15 cellular contexts compared by ENCODE assay signal in the genomic region with DNA sequence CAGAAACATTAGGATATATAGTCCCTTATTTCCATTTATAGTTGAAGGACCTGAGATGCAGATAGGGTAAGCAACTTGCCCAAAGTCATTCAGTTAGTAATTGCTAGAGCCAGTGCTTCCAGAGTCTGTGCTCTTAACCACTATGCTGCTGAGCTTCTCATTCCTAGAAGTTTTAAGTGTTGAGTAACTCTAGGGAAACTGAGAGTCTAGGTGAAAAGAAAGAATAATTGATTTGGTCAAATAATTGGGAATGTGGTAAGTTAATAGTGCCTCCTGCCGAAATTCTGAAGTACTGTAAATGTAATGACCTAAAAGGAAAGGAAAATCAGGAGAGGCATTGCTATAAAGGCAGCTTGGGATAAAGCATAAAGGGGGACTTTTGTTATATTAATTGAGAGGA. TPM values are rescaled to one million over a fixed set of nuclear protein-coding genes. Genes with fewer than 3 reads are reported as not detected.
DNase-seq lines count a peak whose midpoint lies in the region; ATAC-seq and TF ChIP-seq lines count a peak whose summit lies in the region.
"Had no signal": no experiment of that assay in that cellular context is flagged by ENCODE, and none has a peak within 500 bp of the region (broad histone marks: within the 10 kb centered on the region; RNA-seq: fewer than 3 reads in every experiment).

No MANE protein-coding gene starts in this region.

- peak; percentile 46; the same call in 1 of the 2 replicates for ATAC-seq in HCT116
- ATAC-seq: pancreas had no signal

- POLR2A ChIA-PET in BJ (lab: Charles Lee) (no interaction called here), HCT116 (lab: Charles Lee) (no interaction called here)
- POLR2A ChIA-PET in activated CD4-positive, alpha-beta memory T cell treated with anti-CD3 and anti-CD28 coated beads for 36 hours (lab: Charles Lee): interaction anchor here (1.2 to 2.5 kb wide), 2 partner anchors 14 to 50 kb away, joined by 4 to 8 read pairs; a partner anchor contains a TSS

- peaks cover 40% of the 10 kb centered on the region for H3K4me1 Mint-ChIP-seq in activated CD4-positive, alpha-beta memory T cell treated with anti-CD3 and anti-CD28 coated beads for 36 hours (ENCODE audit: low read depth)

- TF ChIP-seq CTCF in BJ (IDR thresholded peaks at IDR 0.05; ENCODE audit: insufficient read depth, low read depth, low read length) (peak; percentile 16; the same call in 1 of the 2 replicates), HCT116 (IDR thresholded peaks at IDR 0.05 in 2 of 3, conservative IDR thresholded peaks at IDR 0.05 in 1 of 3; ENCODE audit: borderline replicate concordance in 1 of 3, insufficient read depth in 1 of 3, low read depth in 2 of 3, low read length in 2 of 3) (peak; percentile 16 to 56 (median 27); a peak in 4 of 6 replicates), astrocyte of the cerebellum (IDR thresholded peaks at IDR 0.05; ENCODE audit: low read depth, low read length, missing control alignments) (no peak)

- H3K4me3 ChIP-seq in BJ (ENCODE audit: low read depth, low read length): no peak overlapping the region
- no peak overlapping the region for H3K4me3 ChIP-seq in HCT116 (replicated peaks in 1 of 2; ENCODE audit: low read depth in 1 of 2, low read length in 2 of 2)
- no peak overlapping the region for H3K4me3 ChIP-seq in astrocyte of the cerebellum (ENCODE audit: low read depth, low read length)
- H3K4me3 ChIP-seq: left ventricle myocardium inferior, pancreas had no signal

- no peak overlapping the region for H2AFZ ChIP-seq in HCT116 (ENCODE audit: low read depth, low read length, poor library complexity, severe bottlenecking)

- H3K4me2 ChIP-seq in HCT116 (ENCODE audit: low read length): no peak overlapping the region

- CTCF ChIA-PET in BJ (lab: Yijun Ruan, JAX) (interaction anchor here (0.9 to 1.4 kb wide), 3 partner anchors 9 to 156 kb away, joined by 3 to 4 read pairs (median 3); no protein-coding TSS in a partner anchor), HCT116 (lab: Charles Lee) (interaction anchor here (1.5 to 2.2 kb wide), 2 partner anchors 203 to 229 kb away, joined by 4 to 9 read pairs; no protein-coding TSS in a partner anchor)
- CTCF ChIA-PET in activated CD4-positive, alpha-beta memory T cell treated with anti-CD3 and anti-CD28 coated beads for 36 hours (lab: Charles Lee): no interaction called here

- H3K9me2 ChIP-seq in HCT116 (ENCODE audit: insufficient read depth): no peaks in the 10 kb centered on the region

- H3K9me3 ChIP-seq in HCT116 (ENCODE audit: control insufficient read depth in 1 of 2, insufficient read depth in 1 of 2, low read depth in 1 of 2, low read length in 2 of 2): no peaks in the 10 kb centered on the region
- H3K9me3 ChIP-seq: left ventricle myocardium inferior, pancreas had no signal

- H3K36me3 ChIP-seq in BJ (ENCODE audit: control insufficient read depth, insufficient read depth, low read length): peaks cover 2% of the 10 kb centered on the region
- H3K36me3 ChIP-seq in HCT116 (ENCODE audit: control insufficient read depth in 1 of 2, insufficient read depth in 2 of 2, low read length in 2 of 2): peaks cover 0 to 6% of the 10 kb centered on the region in 2 experiments; a peak in 1 of 4 replicates

- H3K9me3 Mint-ChIP-seq in activated CD4-positive, alpha-beta memory T cell treated with anti-CD3 and anti-CD28 coated beads for 36 hours: no peaks in the 10 kb centered on the region

- in situ Hi-C loops in astrocyte of the cerebellum (cut with HindIII; ENCODE audit: low sequenced_read_pairs): no loop called here

- no peak for TF ChIP-seq POLR2A in HCT116 (IDR thresholded peaks at IDR 0.05; ENCODE audit: borderline replicate concordance, extremely low read depth, insufficient read depth, insufficient read length)

- H3K27ac Mint-ChIP-seq in activated CD4-positive, alpha-beta memory T cell treated with anti-CD3 and anti-CD28 coated beads for 36 hours: no peak overlapping the region

- peaks cover 31% of the 10 kb centered on the region for H3K36me3 Mint-ChIP-seq in activated CD4-positive, alpha-beta memory T cell treated with anti-CD3 and anti-CD28 coated beads for 36 hours

- H3K27me3 ChIP-seq in BJ (ENCODE audit: control insufficient read depth, insufficient read depth, low read length) (no peaks in the 10 kb centered on the region), HCT116 (ENCODE audit: insufficient read depth, low read length) (no peaks in the 10 kb centered on the region)
- H3K27me3 ChIP-seq: pancreas had no signal

- H3K9ac ChIP-seq in HCT116 (ENCODE audit: low read length): no peak overlapping the region

- DNase-seq in BJ (ENCODE audit: low read depth) (no peak), HCT116 (ENCODE audit: low read depth, low spot score) (no peak), astrocyte of the cerebellum (ENCODE audit: low read depth) (peak; percentile 0), kidney glomerular epithelial cell (lab: John Stamatoyannopoulos, UW) (peak; percentile 41), NCI-H748 treated with DMSO at 0.1 percent for 48 hours (lab: John Stamatoyannopoulos, UW) (no peak), NAMALWA (ENCODE audit: low spot score) (no peak)
- DNase-seq in stimulated activated CD4-positive, alpha-beta T cell treated with anti-CD3 and anti-CD28 coated beads, Interleukin-12 subunit alpha, Interleukin-12 subunit beta, amount 100 ng/mL, for 4 hours: no peak
- DNase-seq in activated CD4-positive, alpha-beta memory T cell treated with anti-CD3 and anti-CD28 coated beads for 36 hours: no peak
- DNase-seq: activated T-cell treated with anti-CD3 and anti-CD28 coated beads, Interleukin-2, amount 50 U/mL, for 1 hour; central memory CD4-positive, alpha-beta T cell; left ventricle myocardium inferior; NCI-H446 treated with DMSO at 0.1 percent for 48 hours; pancreas; Right ventricle myocardium superior; stimulated activated naive CD4-positive, alpha-beta T cell had no signal

- H3K27me3 Mint-ChIP-seq in activated CD4-positive, alpha-beta memory T cell treated with anti-CD3 and anti-CD28 coated beads for 36 hours: no peaks in the 10 kb centered on the region

- no peak overlapping the region for H3K4me3 Mint-ChIP-seq in activated CD4-positive, alpha-beta memory T cell treated with anti-CD3 and anti-CD28 coated beads for 36 hours

- H4K20me1 ChIP-seq in HCT116 (ENCODE audit: insufficient read depth): no peaks in the 10 kb centered on the region

- H3K79me2 ChIP-seq in HCT116 (ENCODE audit: insufficient read depth, low read length): no peaks in the 10 kb centered on the region

- RAD21 ChIA-PET in HCT116 (lab: Charles Lee; ENCODE audit: low non-redundant PET in 1 of 2, low total read pairs in 2 of 2, uncharacterized antibody in 2 of 2, unreplicated experiment in 2 of 2): no interaction called here

- TF ChIP-seq RAD21 in HCT116 (IDR thresholded peaks at IDR 0.05; ENCODE audit: low read depth): peak; percentile 33; the same call in 1 of the 2 replicates

- no peak overlapping the region for H3K27ac ChIP-seq in HCT116 (ENCODE audit: low read depth, low read length)
- H3K27ac ChIP-seq: left ventricle myocardium inferior, pancreas had no signal

- H3K4me1 ChIP-seq in HCT116 (ENCODE audit: control insufficient read depth in 1 of 2, insufficient read depth in 2 of 2, low read length in 2 of 2): 0 out of 4 replicates have a peak, but pooled peaks cover 0 to 2% of the 10 kb centered on the region in 2 experiments
- H3K4me1 ChIP-seq: left ventricle myocardium inferior, pancreas had no signal

- intact Hi-C loops in HCT116 (cut with micrococcal nuclease): loop anchor here (5.0 kb wide), 1 partner anchor 199 kb away; no protein-coding TSS in a partner anchor
- intact Hi-C loops in activated CD4-positive, alpha-beta memory T cell treated with anti-CD3 and anti-CD28 coated beads for 36 hours (cut with micrococcal nuclease): loop anchor here (10.0 kb wide), 1 partner anchor 1173 kb away; a partner anchor contains a TSS

- BruUV-seq in HCT116 (replicated peaks; lab: Mats Ljungman, UMichigan): no TSS peak

TF ChIP-seq in HCT116, 20 proteins besides CTCF, POLR2A, EP300 and RAD21 (continues in another document):
- no peak for TF ChIP-seq CEBPB (IDR thresholded peaks at IDR 0.05; ENCODE audit: low read depth)
- TF ChIP-seq EZH2 (IDR thresholded peaks at IDR 0.05): no peak
- no peak for TF ChIP-seq SIN3A (IDR thresholded peaks at IDR 0.05; ENCODE audit: low read depth)
- no peak for TF ChIP-seq FOSL1 (IDR thresholded peaks at IDR 0.05; ENCODE audit: low read depth)

RNA-seq across cellular contexts. Expression of a gene that starts 14.1 kb away (rescaled TPM):
- polyA plus RNA-seq in BJ (2011; rRNA removed): 11.1 and 14.2 TPM in 2 replicates
- polyA minus RNA-seq in BJ (2011; rRNA and poly(A)+ RNA removed): 8.6 and 11.4 TPM in 2 replicates
- 17.3 TPM for total RNA-seq in HCT116 (2021; ENCODE audit: unreplicated experiment)
- 7.8 and 8.1 TPM in 2 replicates for polyA plus RNA-seq in HCT116 (2012)
- 10 to 100 TPM; 31.2 to 31.4 TPM for total RNA-seq in activated CD4-positive, alpha-beta memory T cell treated with anti-CD3 and anti-CD28 coated beads for 36 hours

RNA-seq across cellular contexts. Expression of a gene that starts 49.9 kb away (rescaled TPM):
- 17.6 and 31.7 TPM in 2 replicates for polyA plus RNA-seq in BJ (2011; rRNA removed)
- polyA minus RNA-seq in BJ (2011; rRNA and poly(A)+ RNA removed): 19.0 and 19.1 TPM in 2 replicates
- total RNA-seq in HCT116 (2021; ENCODE audit: unreplicated experiment): 21.3 TPM
- polyA plus RNA-seq in HCT116 (2012): 7.2 and 10.6 TPM in 2 replicates
- total RNA-seq in activated CD4-positive, alpha-beta memory T cell treated with anti-CD3 and anti-CD28 coated beads for 36 hours: 100 to 1,000 TPM; 112 to 114 TPM

RNA-seq across cellular contexts. Expression of a gene that starts 50.1 kb away (rescaled TPM):
- polyA plus RNA-seq in BJ (2011; rRNA removed): 76.7 and 119 TPM in 2 replicates
- polyA minus RNA-seq in BJ (2011; rRNA and poly(A)+ RNA removed): 12.2 and 19.4 TPM in 2 replicates
- total RNA-seq in HCT116 (2021; ENCODE audit: unreplicated experiment): 43.5 TPM
- polyA plus RNA-seq in HCT116 (2012): 18.3 and 25.6 TPM in 2 replicates
- 10 to 100 TPM; 43.6 to 45.2 TPM for total RNA-seq in activated CD4-positive, alpha-beta memory T cell treated with anti-CD3 and anti-CD28 coated beads for 36 hours

Comparison
In these comparisons a context has a peak if more than half of its experiments do, and no peak if none do; other contexts are left out.
1. DNase-seq: peak in astrocyte of the cerebellum (single experiment) and kidney glomerular epithelial cell (single experiment); none in BJ (single experiment), HCT116 (single experiment), NCI-H748 treated with DMSO at 0.1 percent for 48 hours (single experiment), stimulated activated CD4-positive, alpha-beta T cell treated with anti-CD3 and anti-CD28 coated beads, Interleukin-12 subunit alpha, Interleukin-12 subunit beta, amount 100 ng/mL, for 4 hours (single experiment), activated CD4-positive, alpha-beta memory T cell treated with anti-CD3 and anti-CD28 coated beads for 36 hours (single experiment) and NAMALWA (single experiment).